ENCODE assay signal across 15 cellular contexts in the genomic region with DNA sequence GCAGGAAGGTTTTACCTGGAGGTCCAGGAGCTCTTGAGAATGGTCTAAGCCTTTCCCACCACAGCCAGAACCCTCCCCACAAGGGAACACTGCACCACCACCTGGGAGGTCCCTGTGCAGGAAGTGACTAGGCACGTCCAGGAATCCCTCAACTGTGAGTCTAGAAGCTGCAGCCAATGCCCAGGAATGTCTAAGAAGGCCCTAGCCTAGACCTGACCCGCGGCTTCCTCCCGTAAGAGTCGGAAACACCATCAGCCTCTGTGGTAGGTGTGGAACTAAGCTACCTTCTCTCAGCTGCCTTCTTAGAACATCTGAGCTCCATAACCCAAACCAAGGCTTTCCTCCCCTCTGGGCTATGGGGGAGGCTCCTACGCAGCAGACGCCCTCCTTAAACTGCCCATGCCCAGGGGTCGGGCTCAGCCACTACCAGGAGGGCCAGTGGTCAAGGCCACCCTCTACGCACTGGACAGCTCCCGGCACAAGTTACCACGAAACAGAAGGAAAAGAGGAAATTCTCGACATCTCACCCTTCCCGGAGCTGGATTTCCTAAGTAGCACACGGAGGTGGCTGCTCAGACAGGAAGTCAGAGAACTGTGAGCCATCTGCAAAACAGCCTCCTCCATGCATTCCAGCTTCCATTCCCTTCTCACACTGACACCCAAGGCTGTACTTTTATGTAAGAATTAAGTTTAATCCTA. TPM values are rescaled to one million over a fixed set of nuclear protein-coding genes. Genes with fewer than 3 reads are reported as not detected.
A peak's percentile ranks its signal among the peaks of the same experiment; 100 is the strongest.
DNase-seq lines count a peak whose midpoint lies in the region; ATAC-seq and TF ChIP-seq lines count a peak whose summit lies in the region.
"Had no signal": no experiment of that assay in that cellular context is flagged by ENCODE, and none has a peak within 500 bp of the region (broad histone marks: within the 10 kb centered on the region; RNA-seq: fewer than 3 reads in every experiment).

No MANE protein-coding gene starts in this region.

- peaks cover 15 to 47% (median 43%) of the 10 kb centered on the region in 10 experiments for H3K4me1 ChIP-seq in BLaER1 treated with 17β-estradiol and CSF1 and Interleukin-3, amounts not matched to agents 10 nM and 100 nM
- H3K4me1 ChIP-seq in mesendoderm (ENCODE audit: control insufficient read depth, low read depth, low read length) = no peaks in the 10 kb centered on the region

- no peak overlapping the region for H3K18ac ChIP-seq in mesendoderm (ENCODE audit: low read length)

- H3K4me3 ChIP-seq in BLaER1 treated with 17β-estradiol and CSF1 and Interleukin-3, amounts not matched to agents 10 nM and 100 nM = no peak overlapping the region
- no peak overlapping the region for H3K4me3 ChIP-seq in mesendoderm (ENCODE audit: low read length)
- H3K4me3 ChIP-seq: stomach had no signal

- H3K4ac ChIP-seq in mesendoderm (ENCODE audit: low read depth, low read length) = no peak overlapping the region

- H3K79me1 ChIP-seq in mesendoderm (ENCODE audit: low read length) = no peaks in the 10 kb centered on the region

- no peak overlapping the region for H3K9ac ChIP-seq in BLaER1 treated with 17β-estradiol and CSF1 and Interleukin-3, amounts not matched to agents 10 nM and 100 nM
- no peak overlapping the region for H3K9ac ChIP-seq in mesendoderm (ENCODE audit: low read length)

- peak; percentile 64 for DNase-seq in dermis blood vessel endothelial cell
- peak; percentile 18 for DNase-seq in mesendoderm
- DNase-seq in activated gamma-delta T cell treated with Interleukin-2 at 50 U/mL for 16 hours = no peak
- DNase-seq in NCI-H446 treated with DMSO at 0.1 percent for 48 hours (lab: John Stamatoyannopoulos, UW) = no peak
- DNase-seq: activated CD4-positive, alpha-beta T cell treated with anti-CD3 and anti-CD28 coated beads for 48 hours; activated naive CD8-positive, alpha-beta T cell treated with anti-CD3 and anti-CD28 coated beads for 36 hours; Calu3; GF-D8; NCI-H187; stomach; T1000 had no signal

- no peak overlapping the region for H2BK120ac ChIP-seq in mesendoderm (ENCODE audit: low read depth, low read length)

- H3K9me3 ChIP-seq in BLaER1 treated with 17β-estradiol and CSF1 and Interleukin-3, amounts not matched to agents 10 nM and 100 nM (replicated peaks in 1 of 11) = no peaks in the 10 kb centered on the region
- H3K9me3 ChIP-seq: stomach had no signal

- no peak overlapping the region for H2BK5ac ChIP-seq in mesendoderm (ENCODE audit: low read length)

- no peak overlapping the region for H2AK5ac ChIP-seq in mesendoderm (ENCODE audit: low read length)

- H3K36me3 ChIP-seq in BLaER1 treated with 17β-estradiol and CSF1 and Interleukin-3, amounts not matched to agents 10 nM and 100 nM = peaks cover 0 to 47% (median 18%) of the 10 kb centered on the region in 11 experiments; a peak in 16 of 22 replicates
- H3K36me3 ChIP-seq in mesendoderm (ENCODE audit: control insufficient read depth, insufficient read depth, low read length) = no peaks in the 10 kb centered on the region

- H3K56ac ChIP-seq in mesendoderm (ENCODE audit: low read length) = no peak overlapping the region

- no CpG with 5 or more reads among the region's 14 CpGs for WGBS in mesendoderm (ENCODE audit: extremely low coverage, insufficient coverage, low lambda C conversion rate)

- no peak overlapping the region; a peak in 1 of 22 replicates for H3K27ac ChIP-seq in BLaER1 treated with 17β-estradiol and CSF1 and Interleukin-3, amounts not matched to agents 10 nM and 100 nM
- H3K27ac ChIP-seq in mesendoderm (ENCODE audit: low read depth, low read length) = no peak overlapping the region

- H4K20me1 ChIP-seq in BLaER1 treated with 17β-estradiol and CSF1 and Interleukin-3, amounts not matched to agents 10 nM and 100 nM = peaks cover 0 to 13% (median 0%) of the 10 kb centered on the region in 11 experiments; a peak in 1 of 22 replicates

- H4K5ac ChIP-seq in mesendoderm (ENCODE audit: low read length) = no peak overlapping the region

- no peak overlapping the region for H3K23ac ChIP-seq in mesendoderm (ENCODE audit: low read length)

- no peaks in the 10 kb centered on the region for H3K27me3 ChIP-seq in BLaER1 treated with 17β-estradiol and CSF1 and Interleukin-3, amounts not matched to agents 10 nM and 100 nM
- H3K27me3 ChIP-seq in mesendoderm (ENCODE audit: insufficient read depth, low read length, poor library complexity) = no peaks in the 10 kb centered on the region
- H3K27me3 ChIP-seq: stomach had no signal

- H4K8ac ChIP-seq in mesendoderm (ENCODE audit: low read depth, low read length) = no peak overlapping the region

- no peaks in the 10 kb centered on the region for H3K79me2 ChIP-seq in mesendoderm (ENCODE audit: control insufficient read depth, insufficient read depth, low read length)

- H2BK15ac ChIP-seq in mesendoderm (replicated peaks; ENCODE audit: low read depth) = no peak overlapping the region

- ATAC-seq in HG03469 (IDR thresholded peaks at IDR 0.05; ENCODE audit: unreplicated experiment) = no peak
- no peak for ATAC-seq in HG02798 (IDR thresholded peaks at IDR 0.05; ENCODE audit: poor library complexity, unreplicated experiment)

- H3K4me2 ChIP-seq in BLaER1 treated with 17β-estradiol and CSF1 and Interleukin-3, amounts not matched to agents 10 nM and 100 nM = peak overlapping the region; percentile 3 to 67 (median 31); a peak in 9 of 22 replicates
- H3K4me2 ChIP-seq in mesendoderm (ENCODE audit: low read length) = no peak overlapping the region

TF ChIP-seq in PFSK-1, 5 proteins besides CTCF, POLR2A, EP300 and RAD21:
- no peak for TF ChIP-seq SIN3A (IDR thresholded peaks at IDR 0.05; ENCODE audit: borderline replicate concordance, insufficient read depth, low read length)
- TF ChIP-seq, protein P1, sequence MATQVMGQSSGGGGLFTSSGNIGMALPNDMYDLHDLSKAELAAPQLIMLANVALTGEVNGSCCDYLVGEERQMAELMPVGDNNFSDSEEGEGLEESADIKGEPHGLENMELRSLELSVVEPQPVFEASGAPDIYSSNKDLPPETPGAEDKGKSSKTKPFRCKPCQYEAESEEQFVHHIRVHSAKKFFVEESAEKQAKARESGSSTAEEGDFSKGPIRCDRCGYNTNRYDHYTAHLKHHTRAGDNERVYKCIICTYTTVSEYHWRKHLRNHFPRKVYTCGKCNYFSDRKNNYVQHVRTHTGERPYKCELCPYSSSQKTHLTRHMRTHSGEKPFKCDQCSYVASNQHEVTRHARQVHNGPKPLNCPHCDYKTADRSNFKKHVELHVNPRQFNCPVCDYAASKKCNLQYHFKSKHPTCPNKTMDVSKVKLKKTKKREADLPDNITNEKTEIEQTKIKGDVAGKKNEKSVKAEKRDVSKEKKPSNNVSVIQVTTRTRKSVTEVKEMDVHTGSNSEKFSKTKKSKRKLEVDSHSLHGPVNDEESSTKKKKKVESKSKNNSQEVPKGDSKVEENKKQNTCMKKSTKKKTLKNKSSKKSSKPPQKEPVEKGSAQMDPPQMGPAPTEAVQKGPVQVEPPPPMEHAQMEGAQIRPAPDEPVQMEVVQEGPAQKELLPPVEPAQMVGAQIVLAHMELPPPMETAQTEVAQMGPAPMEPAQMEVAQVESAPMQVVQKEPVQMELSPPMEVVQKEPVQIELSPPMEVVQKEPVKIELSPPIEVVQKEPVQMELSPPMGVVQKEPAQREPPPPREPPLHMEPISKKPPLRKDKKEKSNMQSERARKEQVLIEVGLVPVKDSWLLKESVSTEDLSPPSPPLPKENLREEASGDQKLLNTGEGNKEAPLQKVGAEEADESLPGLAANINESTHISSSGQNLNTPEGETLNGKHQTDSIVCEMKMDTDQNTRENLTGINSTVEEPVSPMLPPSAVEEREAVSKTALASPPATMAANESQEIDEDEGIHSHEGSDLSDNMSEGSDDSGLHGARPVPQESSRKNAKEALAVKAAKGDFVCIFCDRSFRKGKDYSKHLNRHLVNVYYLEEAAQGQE (IDR thresholded peaks at IDR 0.05; ENCODE audit: insufficient read depth in 1 of 2, low read depth in 2 of 2, low read length in 2 of 2) = peak; percentile 68 to 81

RNA-seq across cellular contexts. Expression of gene ZFYVE21, which starts 25.5 kb away (rescaled TPM):
- polyA plus RNA-seq in PFSK-1 (2012; ENCODE audit: insufficient read length, low read depth) = 25.2 TPM
- 108 and 138 TPM in 2 replicates for total RNA-seq in dermis blood vessel endothelial cell
- 32.3 TPM for polyA plus RNA-seq in mesendoderm (2013, experiment 1 of 2)
- polyA plus RNA-seq in mesendoderm (2013, experiment 2 of 2) = 31.1 TPM

RNA-seq across cellular contexts. Expression of gene XRCC3, which starts 25.9 kb away (rescaled TPM):
- polyA plus RNA-seq in PFSK-1 (2012; ENCODE audit: insufficient read length, low read depth) = 17.4 TPM
- total RNA-seq in dermis blood vessel endothelial cell = 18.2 and 26.9 TPM in 2 replicates
- polyA plus RNA-seq in mesendoderm (2013, experiment 1 of 2) = 23.4 TPM
- 23.7 TPM for polyA plus RNA-seq in mesendoderm (2013, experiment 2 of 2)

Comparison
In these comparisons a context has a peak if more than half of its experiments do, and no peak if none do; other contexts are left out.
1. DNase-seq: peak in dermis blood vessel endothelial cell (single experiment) and mesendoderm (single experiment); none in activated gamma-delta T cell treated with Interleukin-2 at 50 U/mL for 16 hours (single experiment) and NCI-H446 treated with DMSO at 0.1 percent for 48 hours (single experiment).